Comparison of ENCODE assay signal across 1 cellular context in the genomic region with DNA sequence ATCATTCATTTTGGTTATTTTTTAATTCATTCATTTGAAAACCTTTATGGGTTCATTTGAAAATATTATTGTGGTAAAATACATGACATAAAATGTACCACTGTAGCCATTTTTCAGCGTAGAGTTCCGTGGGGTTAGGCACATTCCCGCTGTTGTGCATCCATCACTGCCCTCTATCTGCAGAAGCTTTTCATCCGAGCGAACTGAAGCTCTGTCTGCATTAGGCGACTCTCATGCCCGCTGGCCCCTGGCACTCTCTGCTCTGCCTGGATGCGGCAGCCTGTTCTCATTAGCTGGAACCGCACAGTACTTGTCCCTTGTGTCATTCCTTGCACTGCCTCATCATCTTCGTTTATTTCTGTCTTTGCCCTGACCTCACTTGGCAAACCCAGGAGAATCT.
TF ChIP-seq lines count a peak whose summit lies in the region.

No MANE protein-coding gene starts in this region.

TF ChIP-seq in H1, 55 proteins besides CTCF, POLR2A, EP300 and RAD21:
- no peak for TF ChIP-seq GABPA (IDR thresholded peaks at IDR 0.05; ENCODE audit: borderline replicate concordance, insufficient read depth, low read length)
- no peak for TF ChIP-seq CEBPB (IDR thresholded peaks at IDR 0.05; ENCODE audit: low read depth, low read length)
- no peak for TF ChIP-seq RFX5 (IDR thresholded peaks at IDR 0.05; ENCODE audit: borderline replicate concordance, low read depth, low read length)
- no peak for TF ChIP-seq CTBP2 (IDR thresholded peaks at IDR 0.05; ENCODE audit: borderline replicate concordance, insufficient read depth, insufficient read length, low read length)
- TF ChIP-seq PHF8 (conservative IDR thresholded peaks at IDR 0.05; ENCODE audit: low read depth, low read length): no peak
- no peak for TF ChIP-seq JUND (IDR thresholded peaks at IDR 0.05; ENCODE audit: low read length)
- TF ChIP-seq CBX8 (IDR thresholded peaks at IDR 0.05; ENCODE audit: borderline replicate concordance, low read depth, low read length): no peak
- no peak for TF ChIP-seq CHD2 (IDR thresholded peaks at IDR 0.05; ENCODE audit: low read length)
- TF ChIP-seq, protein P1, sequence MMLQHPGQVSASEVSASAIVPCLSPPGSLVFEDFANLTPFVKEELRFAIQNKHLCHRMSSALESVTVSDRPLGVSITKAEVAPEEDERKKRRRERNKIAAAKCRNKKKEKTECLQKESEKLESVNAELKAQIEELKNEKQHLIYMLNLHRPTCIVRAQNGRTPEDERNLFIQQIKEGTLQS (IDR thresholded peaks at IDR 0.05; ENCODE audit: insufficient read depth, low read depth, low read length): no peak
- TF ChIP-seq POU5F1 (IDR thresholded peaks at IDR 0.05; ENCODE audit: low read depth, low read length): no peak
- no peak for TF ChIP-seq HDAC2 (IDR thresholded peaks at IDR 0.05; ENCODE audit: borderline replicate concordance in 1 of 2, low read depth in 2 of 2, low read length in 2 of 2)
- no peak for TF ChIP-seq ZNF274 (IDR thresholded peaks at IDR 0.05; ENCODE audit: borderline replicate concordance, extremely low read depth, low read length)
- TF ChIP-seq BRCA1 (IDR thresholded peaks at IDR 0.05; ENCODE audit: low read depth, low read length): no peak
- TF ChIP-seq KDM1A (IDR thresholded peaks at IDR 0.05; ENCODE audit: borderline replicate concordance, low read length): no peak
- TF ChIP-seq SP1 (IDR thresholded peaks at IDR 0.05; ENCODE audit: low read depth, low read length): no peak
- no peak for TF ChIP-seq SP4 (IDR thresholded peaks at IDR 0.05; ENCODE audit: low read length)
